ENCODE assay signal across 27 cellular contexts in the genomic region with DNA sequence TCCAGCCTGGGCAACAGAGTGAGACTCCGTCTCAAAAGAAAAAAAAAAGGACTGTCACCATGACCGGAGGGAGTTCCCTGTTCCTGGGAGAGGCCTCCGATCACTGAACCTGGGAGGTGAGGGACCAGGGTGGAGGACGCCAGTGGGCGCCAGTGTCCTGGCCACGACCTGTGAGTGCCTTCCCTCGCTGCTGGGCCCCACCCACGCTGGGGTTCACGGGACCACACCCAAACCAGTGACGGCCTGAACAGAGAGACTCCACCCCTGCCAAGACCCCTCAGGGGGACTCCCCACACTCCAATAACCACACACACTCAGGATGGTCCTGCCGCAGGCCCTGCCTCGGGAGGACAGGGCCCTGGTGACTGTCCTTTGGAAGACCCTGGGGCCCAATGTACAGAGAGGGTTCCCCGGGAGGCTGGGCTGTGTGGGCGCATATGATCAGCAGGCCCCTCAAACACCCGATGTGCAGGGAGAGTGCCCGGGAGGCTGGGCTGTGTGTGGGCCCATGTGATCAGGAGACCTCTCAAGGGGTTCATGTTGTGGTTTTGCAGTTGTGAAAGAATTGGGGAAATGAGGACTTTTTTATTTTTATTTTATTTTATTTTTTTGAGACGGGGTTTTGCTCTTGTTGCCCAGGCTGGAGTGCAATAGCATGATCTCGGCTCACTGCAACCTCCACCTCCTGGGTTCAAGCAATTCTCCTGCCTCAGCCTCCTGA. TPM values are rescaled to one million over a fixed set of nuclear protein-coding genes. Genes with fewer than 3 reads are reported as not detected.
"Had no signal": no experiment of that assay in that cellular context is flagged by ENCODE, and none has a peak within 500 bp of the region (broad histone marks: within the 10 kb centered on the region; RNA-seq: fewer than 3 reads in every experiment).

No MANE protein-coding gene starts in this region.

- H3K9me3 ChIP-seq: left lung, stomach, suprapubic skin, tibial nerve, uterus had no signal

- DNase-seq: activated CD4-positive, alpha-beta memory T cell treated with anti-CD3 and anti-CD28 coated beads for 36 hours; activated CD4-positive, alpha-beta T cell treated with anti-CD3 and anti-CD28 coated beads for 48 hours; activated naive CD4-positive, alpha-beta T cell treated with Interleukin-2 at 50 U/mL for 16 hours; activated naive CD8-positive, alpha-beta T cell treated with anti-CD3 and anti-CD28 coated beads for 36 hours; activated T-cell treated with anti-CD3 and anti-CD28 coated beads, Interleukin-2, amount 50 U/mL, for 48 hours; central memory CD4-positive, alpha-beta T cell; dermis blood vessel endothelial cell; effector CD8-positive, alpha-beta T cell; foreskin keratinocyte; immature natural killer cell; left lung; naive thymus-derived CD8-positive, alpha-beta T cell; stimulated activated CD4-positive, alpha-beta T cell treated with anti-CD3 and anti-CD28 coated beads, Interleukin-1b, Interleukin-23, amount 100 ng/mL, for 48 hours; stomach; uterus had no signal

- H2AFZ ChIP-seq: neural progenitor cell, parathyroid adenoma had no signal

- H3K4me2 ChIP-seq: neural progenitor cell had no signal

- H3K4me1 ChIP-seq: foreskin keratinocyte, left lung, parathyroid adenoma, stomach, suprapubic skin, tibial nerve, uterus had no signal

- H3K4me1 Mint-ChIP-seq: activated naive CD8-positive, alpha-beta T cell treated with anti-CD3 and anti-CD28 coated beads for 36 hours; immature natural killer cell had no signal

- H3K4me3 ChIP-seq: left lung, lung, neural progenitor cell, skin epidermis, stomach, suprapubic skin, tibial nerve, uterus had no signal

- H3K36me3 ChIP-seq: left lung, neural progenitor cell, stomach, suprapubic skin, tibial nerve, uterus had no signal

- ATAC-seq: foreskin keratinocyte; left lung; naive thymus-derived CD8-positive, alpha-beta T cell; right cardiac atrium had no signal

- H3K9me3 Mint-ChIP-seq: activated CD4-positive, alpha-beta memory T cell treated with anti-CD3 and anti-CD28 coated beads for 36 hours; activated naive CD8-positive, alpha-beta T cell treated with anti-CD3 and anti-CD28 coated beads for 36 hours; immature natural killer cell; mesothelial cell of epicardium; naive thymus-derived CD8-positive, alpha-beta T cell; neural progenitor cell had no signal

- H3K9ac ChIP-seq: neural progenitor cell, parathyroid adenoma had no signal

- FAIRE-seq: astrocyte had no signal

- H3K27me3 ChIP-seq: uterus had no signal

- H3K4me3 Mint-ChIP-seq: activated CD4-positive, alpha-beta memory T cell treated with anti-CD3 and anti-CD28 coated beads for 36 hours; activated naive CD8-positive, alpha-beta T cell treated with anti-CD3 and anti-CD28 coated beads for 36 hours; immature natural killer cell; mesothelial cell of epicardium; naive thymus-derived CD8-positive, alpha-beta T cell; neural progenitor cell had no signal

- H3K27ac Mint-ChIP-seq: activated CD4-positive, alpha-beta memory T cell treated with anti-CD3 and anti-CD28 coated beads for 36 hours; activated naive CD8-positive, alpha-beta T cell treated with anti-CD3 and anti-CD28 coated beads for 36 hours; immature natural killer cell; mesothelial cell of epicardium; neural progenitor cell had no signal

- H3K79me2 ChIP-seq: parathyroid adenoma had no signal

- H3K27ac ChIP-seq: foreskin keratinocyte, left lung, neural progenitor cell, parathyroid adenoma, skin epidermis, stomach, suprapubic skin, tibial nerve, uterus had no signal

RNA-seq across cellular contexts. Expression of gene TPSD1, which starts 26.6 kb away (rescaled TPM):
- total RNA-seq: activated CD4-positive, alpha-beta memory T cell treated with anti-CD3 and anti-CD28 coated beads for 36 hours; activated naive CD8-positive, alpha-beta T cell treated with anti-CD3 and anti-CD28 coated beads for 36 hours; astrocyte; dermis blood vessel endothelial cell; foreskin keratinocyte; glomerular endothelial cell; kidney epithelial cell; mesothelial cell of epicardium; naive thymus-derived CD8-positive, alpha-beta T cell; pulmonary artery endothelial cell had no signal
- polyA plus RNA-seq: foreskin keratinocyte; immature natural killer cell; naive thymus-derived CD8-positive, alpha-beta T cell had no signal

RNA-seq across cellular contexts. Expression of gene TPSAB1, which starts 41.9 kb away (rescaled TPM):
- total RNA-seq: activated CD4-positive, alpha-beta memory T cell treated with anti-CD3 and anti-CD28 coated beads for 36 hours; activated naive CD8-positive, alpha-beta T cell treated with anti-CD3 and anti-CD28 coated beads for 36 hours; astrocyte; dermis blood vessel endothelial cell; foreskin keratinocyte; glomerular endothelial cell; kidney epithelial cell; mesothelial cell of epicardium; naive thymus-derived CD8-positive, alpha-beta T cell; pulmonary artery endothelial cell had no signal
- polyA plus RNA-seq: foreskin keratinocyte; immature natural killer cell; naive thymus-derived CD8-positive, alpha-beta T cell had no signal

RNA-seq across cellular contexts. Expression of gene TPSB2, which starts 52.5 kb away (rescaled TPM):
- total RNA-seq: activated CD4-positive, alpha-beta memory T cell treated with anti-CD3 and anti-CD28 coated beads for 36 hours; activated naive CD8-positive, alpha-beta T cell treated with anti-CD3 and anti-CD28 coated beads for 36 hours; astrocyte; dermis blood vessel endothelial cell; foreskin keratinocyte; glomerular endothelial cell; kidney epithelial cell; mesothelial cell of epicardium; naive thymus-derived CD8-positive, alpha-beta T cell; pulmonary artery endothelial cell had no signal
- polyA plus RNA-seq: foreskin keratinocyte; immature natural killer cell; naive thymus-derived CD8-positive, alpha-beta T cell had no signal
